Comparison of ENCODE assay signal across 15 cellular contexts in genomic region chr4:185833055-185833598, GRCh38. TPM values are rescaled to one million over a fixed set of nuclear protein-coding genes. Genes with fewer than 3 reads are reported as not detected.
DNase-seq lines count a peak whose midpoint lies in the region; ATAC-seq, FAIRE-seq and TF ChIP-seq lines count a peak whose summit lies in the region.
"Had no signal": no experiment of that assay in that cellular context is flagged by ENCODE, and none has a peak within 500 bp of the region (broad histone marks: within the 10 kb centered on the region; RNA-seq: fewer than 3 reads in every experiment).

No MANE protein-coding gene starts in this region.

- H3K9me3 Mint-ChIP-seq in activated T-cell treated with anti-CD3 and anti-CD28 coated beads, Interleukin-2, amount 50 U/mL, for 72 hours: peaks cover 0 to 2% of the 10 kb centered on the region in 2 donors
- H3K9me3 Mint-ChIP-seq in activated CD4-positive, alpha-beta memory T cell treated with anti-CD3 and anti-CD28 coated beads for 36 hours: no peaks in the 10 kb centered on the region

- TF ChIP-seq POLR2A in A549 (IDR thresholded peaks at IDR 0.05; ENCODE audit: low read length) (no peak), H1 (IDR thresholded peaks at IDR 0.05; ENCODE audit: control extremely low read depth in 1 of 2, low read depth in 2 of 2, low read length in 2 of 2) (no peak), HepG2 (IDR thresholded peaks at IDR 0.05; ENCODE audit: insufficient read depth in 1 of 2, low read depth in 2 of 2, low read length in 2 of 2) (no peak)

- H2BK120ac ChIP-seq in H1 (replicated peaks; ENCODE audit: low read depth, low read length): peak overlapping the region; percentile 80

- no peak overlapping the region for H2BK15ac ChIP-seq in H1 (ENCODE audit: low read length)

- H3K23ac ChIP-seq in H1 (ENCODE audit: insufficient read length): no peak overlapping the region

- no peak overlapping the region for H3K56ac ChIP-seq in H1 (replicated peaks; ENCODE audit: insufficient read length, low read depth, low read length)

- intact Hi-C loops in HepG2 (cut with micrococcal nuclease; ENCODE audit: unreplicated experiment): no loop called here
- intact Hi-C loops in activated CD4-positive, alpha-beta memory T cell treated with anti-CD3 and anti-CD28 coated beads for 36 hours (cut with micrococcal nuclease): no loop called here

- TF ChIP-seq EP300 in A549 (IDR thresholded peaks at IDR 0.05) (no peak), H1 (IDR thresholded peaks at IDR 0.05; ENCODE audit: borderline replicate concordance in 1 of 2, low read depth in 2 of 2, low read length in 2 of 2) (no peak), HepG2 (IDR thresholded peaks at IDR 0.05; ENCODE audit: low read depth in 2 of 2, low read length in 2 of 2) (no peak), HepG2 (CRISPR knock-in tag; IDR thresholded peaks at IDR 0.05; ENCODE audit: borderline replicate concordance) (no peak)

- H2BK20ac ChIP-seq in H1 (ENCODE audit: low read length): peak overlapping the region; percentile 63; the same call in 1 of the 2 replicates

- H3K27ac Mint-ChIP-seq in activated T-cell treated with anti-CD3 and anti-CD28 coated beads, Interleukin-2, amount 50 U/mL, for 72 hours: no peak overlapping the region
- H3K27ac Mint-ChIP-seq in activated CD4-positive, alpha-beta memory T cell treated with anti-CD3 and anti-CD28 coated beads for 36 hours: no peak overlapping the region

- no peaks in the 10 kb centered on the region for H3K4me1 Mint-ChIP-seq in activated T-cell treated with anti-CD3 and anti-CD28 coated beads, Interleukin-2, amount 50 U/mL, for 72 hours (ENCODE audit: low read depth)
- no peaks in the 10 kb centered on the region for H3K4me1 Mint-ChIP-seq in activated CD4-positive, alpha-beta memory T cell treated with anti-CD3 and anti-CD28 coated beads for 36 hours (ENCODE audit: low read depth)

- peak in 1 of 2 experiments; percentile 28 for DNase-seq in A549 (ENCODE audit: low read depth in 1 of 2, low spot score in 1 of 2)
- DNase-seq in HT-29 (ENCODE audit: low spot score): peak; percentile 12
- no peak for DNase-seq in H1 (ENCODE audit: low read depth in 1 of 2, low spot score in 2 of 2)
- DNase-seq in HepG2 (ENCODE audit: low spot score): peak; percentile 66
- DNase-seq in dedifferentiated amniotic fluid mesenchymal stem cell (ENCODE audit: extremely low spot score): no peak
- no peak for DNase-seq in activated T-cell treated with anti-CD3 and anti-CD28 coated beads, Interleukin-2, amount 50 U/mL, for 72 hours
- no peak for DNase-seq in activated CD4-positive, alpha-beta memory T cell treated with anti-CD3 and anti-CD28 coated beads for 36 hours
- DNase-seq: DMS 273 treated with DMSO at 0.1 percent for 48 hours, SW 1271, transverse colon had no signal

- H4K5ac ChIP-seq in H1 (ENCODE audit: insufficient read length, low read depth, low read length): no peak overlapping the region

- H3K79me1 ChIP-seq in H1 (ENCODE audit: low read depth, low read length): no peaks in the 10 kb centered on the region

- H3K36me3 ChIP-seq in H1 (ENCODE audit: control insufficient read depth in 2 of 4, insufficient read depth in 4 of 4, low read length in 3 of 4) (no peaks in the 10 kb centered on the region), HepG2 (replicated peaks in 1 of 2; ENCODE audit: control insufficient read depth in 1 of 2, insufficient read depth in 2 of 2, low read length in 2 of 2) (no peaks in the 10 kb centered on the region)
- H3K36me3 ChIP-seq: gastroesophageal sphincter, transverse colon had no signal

- no peaks in the 10 kb centered on the region for H3K9me3 ChIP-seq in A549
- H3K9me3 ChIP-seq in H1 (ENCODE audit: insufficient read depth in 2 of 2, low read depth in 1 of 2, low read length in 1 of 2): peaks cover 0 to 2% of the 10 kb centered on the region in 2 experiments; a peak in 1 of 4 replicates
- H3K9me3 ChIP-seq in HepG2 (ENCODE audit: low read length): peaks cover 11% of the 10 kb centered on the region
- H3K9me3 ChIP-seq: gastroesophageal sphincter, transverse colon had no signal

- CTCF ChIA-PET in A549 (lab: Yijun Ruan, JAX): interaction anchor here (2.0 kb wide), 1 partner anchor 205 kb away, joined by 5 read pairs; no protein-coding TSS in a partner anchor
- CTCF ChIA-PET in H1 (lab: Charles Lee; ENCODE audit: partially characterized antibody): interaction anchor here (0.6 to 0.8 kb wide), 2 partner anchors 193 to 237 kb away, joined by 3 read pairs; no protein-coding TSS in a partner anchor
- CTCF ChIA-PET in HepG2 (lab: Yijun Ruan, JAX; ENCODE audit: low intra/inter-chr PET ratio, low total read pairs): no interaction called here
- CTCF ChIA-PET in activated CD4-positive, alpha-beta memory T cell treated with anti-CD3 and anti-CD28 coated beads for 36 hours (lab: Charles Lee): no interaction called here

- H3K27me3 ChIP-seq in H1 (replicated peaks in 1 of 4; ENCODE audit: control insufficient read depth in 3 of 4, extremely low read depth in 1 of 4, insufficient read depth in 3 of 4, low read length in 3 of 4): no peaks in the 10 kb centered on the region
- H3K27me3 ChIP-seq in HepG2 (ENCODE audit: control insufficient read depth in 1 of 2, insufficient read depth in 2 of 2, low read length in 2 of 2): no peaks in the 10 kb centered on the region
- H3K27me3 ChIP-seq: gastroesophageal sphincter, transverse colon had no signal

- no peak overlapping the region for H3K18ac ChIP-seq in H1 (ENCODE audit: extremely low read depth, low read length)

- no peak overlapping the region; the same call in 1 of the 2 replicates for H2BK5ac ChIP-seq in H1 (ENCODE audit: low read depth, low read length)

- no peak overlapping the region for H2AK5ac ChIP-seq in H1 (ENCODE audit: low read depth, low read length)

- H3K4me1 ChIP-seq in A549: peaks cover 35% of the 10 kb centered on the region
- H3K4me1 ChIP-seq in H1 (replicated peaks in 1 of 4; ENCODE audit: control insufficient read depth in 3 of 4, insufficient read depth in 4 of 4, low read length in 3 of 4): peaks cover 5 to 16% (median 14%) of the 10 kb centered on the region in 4 experiments
- peaks cover 57% of the 10 kb centered on the region for H3K4me1 ChIP-seq in HepG2 (ENCODE audit: insufficient read depth, low read length)

- TF ChIP-seq CTCF in A549 (IDR thresholded peaks at IDR 0.05) (no peak), H1 (IDR thresholded peaks at IDR 0.05; ENCODE audit: control extremely low read depth in 1 of 3, insufficient read depth in 1 of 3, low read depth in 1 of 3, low read length in 3 of 3) (no peak), HepG2 (CRISPR knock-in tag; IDR thresholded peaks at IDR 0.05) (no peak)

- no peak overlapping the region for H3K14ac ChIP-seq in H1 (ENCODE audit: insufficient read length)

- TF ChIP-seq RAD21 in A549 (conservative IDR thresholded peaks at IDR 0.05 in 1 of 2, IDR thresholded peaks at IDR 0.05 in 1 of 2): no peak
- no peak for TF ChIP-seq RAD21 in H1 (IDR thresholded peaks at IDR 0.05 in 1 of 2, conservative IDR thresholded peaks at IDR 0.05 in 1 of 2; ENCODE audit: low read depth in 2 of 2, low read length in 2 of 2)
- no peak for TF ChIP-seq RAD21 in HepG2 (CRISPR knock-in tag; IDR thresholded peaks at IDR 0.05)

- H3K4ac ChIP-seq in H1 (replicated peaks; ENCODE audit: insufficient read length, low read depth, low read length): peak overlapping the region; percentile 70

- FAIRE-seq in A549 (lab: Jason Lieb, UNC) (no peak), H1 (lab: Jason Lieb, UNC) (no peak), HepG2 (lab: Jason Lieb, UNC) (no peak)

- H4K8ac ChIP-seq in H1 (ENCODE audit: extremely low read depth, insufficient read depth, low read length): no peak overlapping the region

- H3K79me2 ChIP-seq in H1 (ENCODE audit: control insufficient read depth in 1 of 2, insufficient read depth in 2 of 2, low read length in 2 of 2): no peaks in the 10 kb centered on the region
- no peaks in the 10 kb centered on the region for H3K79me2 ChIP-seq in HepG2 (ENCODE audit: insufficient read depth, low read length)

- ATAC-seq in A549 (no peak), HepG2 (peak; percentile 27; the same call in 1 of the 3 replicates), HG03469 (IDR thresholded peaks at IDR 0.05; ENCODE audit: unreplicated experiment) (no peak)
- ATAC-seq in activated T-cell treated with anti-CD3 and anti-CD28 coated beads, Interleukin-2, amount 50 U/mL, for 72 hours (replicated peaks in 1 of 2): no peak
- ATAC-seq: activated CD4-positive, CD25-positive, alpha-beta regulatory T cell treated with anti-CD3 and anti-CD28 coated beads, Interleukin-2, amount 50 U/mL, for 24 hours; gastroesophageal sphincter; GM12878 had no signal

- in situ Hi-C loops in HepG2 (cut with HindIII; ENCODE audit: extremely low pct_ligation_motif_present, low pct_unique_long_range_greater_than_20kb): no loop called here

- H3K4me3 Mint-ChIP-seq in activated T-cell treated with anti-CD3 and anti-CD28 coated beads, Interleukin-2, amount 50 U/mL, for 72 hours: no peak overlapping the region
- H3K4me3 Mint-ChIP-seq in activated CD4-positive, alpha-beta memory T cell treated with anti-CD3 and anti-CD28 coated beads for 36 hours: no peak overlapping the region

- peaks cover 6% of the 10 kb centered on the region for H3K27me3 Mint-ChIP-seq in activated T-cell treated with anti-CD3 and anti-CD28 coated beads, Interleukin-2, amount 50 U/mL, for 72 hours (ENCODE audit: low read depth)
- H3K27me3 Mint-ChIP-seq in activated CD4-positive, alpha-beta memory T cell treated with anti-CD3 and anti-CD28 coated beads for 36 hours: peaks cover 2% of the 10 kb centered on the region

- H2AFZ ChIP-seq in H1 (ENCODE audit: low read length) (no peak overlapping the region), HepG2 (ENCODE audit: low read length) (no peak overlapping the region)

- H3K9ac ChIP-seq in H1 (replicated peaks in 1 of 4; ENCODE audit: extremely low read depth in 1 of 4, low read depth in 3 of 4, low read length in 3 of 4) (no peak overlapping the region; a peak in 1 of 7 replicates), HepG2 (ENCODE audit: insufficient read depth, low read depth, low read length) (no peak overlapping the region)

- H3K36me3 Mint-ChIP-seq in activated T-cell treated with anti-CD3 and anti-CD28 coated beads, Interleukin-2, amount 50 U/mL, for 72 hours (ENCODE audit: insufficient read depth in 2 of 2): no peaks in the 10 kb centered on the region
- H3K36me3 Mint-ChIP-seq in activated CD4-positive, alpha-beta memory T cell treated with anti-CD3 and anti-CD28 coated beads for 36 hours: no peaks in the 10 kb centered on the region

- peak overlapping the region in 1 of 2 experiments; percentile 25; a peak in 1 of 6 replicates for H3K27ac ChIP-seq in A549
- no peak overlapping the region for H3K27ac ChIP-seq in H1 (ENCODE audit: low read depth, low read length)
- no peak overlapping the region for H3K27ac ChIP-seq in HepG2 (ENCODE audit: extremely low read length, insufficient read depth, low read length)
- H3K27ac ChIP-seq: gastroesophageal sphincter, transverse colon had no signal

- POLR2A ChIA-PET in A549 (lab: Yijun Ruan, JAX) (no interaction called here), H1 (lab: Charles Lee; ENCODE audit: partially characterized antibody) (no interaction called here), HepG2 (lab: Yijun Ruan, JAX) (no interaction called here)
- POLR2A ChIA-PET in activated CD4-positive, alpha-beta memory T cell treated with anti-CD3 and anti-CD28 coated beads for 36 hours (lab: Charles Lee): no interaction called here

- H4K20me1 ChIP-seq in H1 (replicated peaks in 1 of 2; ENCODE audit: control insufficient read depth in 1 of 2, insufficient read depth in 2 of 2, low read length in 2 of 2) (no peaks in the 10 kb centered on the region), HepG2 (ENCODE audit: insufficient read depth, low read length) (no peaks in the 10 kb centered on the region)

- no peak overlapping the region for H2BK12ac ChIP-seq in H1 (ENCODE audit: low read depth, low read length)

- H3K4me2 ChIP-seq in A549 (peak overlapping the region; percentile 32; the same call in 2 of the 3 replicates), H1 (ENCODE audit: insufficient read depth in 1 of 2, low read depth in 2 of 2, low read length in 2 of 2) (no peak overlapping the region), HepG2 (ENCODE audit: low read depth, low read length) (no peak overlapping the region)

- H3K23me2 ChIP-seq in H1 (ENCODE audit: low read depth, low read length): no peaks in the 10 kb centered on the region

- BruUV-seq in HepG2 (replicated peaks; lab: Mats Ljungman, UMichigan): no TSS peak

- H3K4me3 ChIP-seq in A549 (no peak overlapping the region), H1 (ENCODE audit: extremely low read depth in 1 of 4, insufficient read depth in 2 of 4, low read depth in 3 of 4, low read length in 4 of 4) (no peak overlapping the region), HepG2 (replicated peaks in 1 of 3; ENCODE audit: insufficient read depth in 1 of 3, low read depth in 2 of 3, low read length in 3 of 3) (no peak overlapping the region)
- H3K4me3 ChIP-seq: gastroesophageal sphincter, GM12878, transverse colon had no signal

- no peak overlapping the region for H4K91ac ChIP-seq in H1 (replicated peaks; ENCODE audit: insufficient read length, low read length)

RNA-seq across cellular contexts. Expression of gene SORBS2, which starts 21.1 kb away (rescaled TPM):
- polyA plus RNA-seq in A549 (2011; rRNA removed) (0.90 and 1.1 TPM in 2 replicates), A549 (2017; fragmentation: RNase III; extraction: RNeasy Plus Mini Kit Qiagen cat#74134 plus additional on column Dnase treatment) (0.11 to 0.23 TPM in 2 of 3 replicates, not detected in the other), H1 (2011; rRNA removed) (37.4 and 87.1 TPM in 2 replicates), HepG2 (2011; rRNA removed) (55.9 and 80.5 TPM in 2 replicates)
- polyA plus RNA-seq in A549 (2012; cell fraction: cytosol; rRNA removed): 0.14 TPM in 1 of 2 replicates, not detected in the other
- polyA plus RNA-seq in A549 (2012; cell fraction: nucleus; rRNA removed): 0.11 and 0.20 TPM in 2 replicates
- 0.45 and 1.1 TPM in 2 replicates for polyA minus RNA-seq in A549 (2011; rRNA and poly(A)+ RNA removed)
- total RNA-seq in HT-29 (2014; rRNA removed; shearing (Covaris generic)): 3.1 and 9.7 TPM in 2 replicates
- total RNA-seq in H1 (2021; fragmentation: NEBNext Ultra II Directional; extraction: Animal tissue kit (Norgen Biotek cat#: 25700)): 73.0 and 75.8 TPM in 2 replicates
- 34.5 TPM for polyA plus RNA-seq in H1 (2011; cell fraction: cytosol; rRNA removed)
- 96.7 TPM for polyA plus RNA-seq in H1 (2011; cell fraction: nucleus; rRNA removed)
- polyA plus RNA-seq in H1 (2012, experiment 1 of 2): 46.3 to 72.9 TPM (median 63.2 TPM) in 4 replicates
- 12.5 TPM for polyA plus RNA-seq in H1 (2012, experiment 2 of 2)
- polyA plus RNA-seq in H1 (2013, experiment 1 of 2): 80.9 TPM
- 79.9 TPM for polyA plus RNA-seq in H1 (2013, experiment 2 of 2)
- polyA minus RNA-seq in H1 (2011; rRNA and poly(A)+ RNA removed): 136 and 328 TPM in 2 replicates
- polyA minus RNA-seq in H1 (2011; cell fraction: cytosol; rRNA and poly(A)+ RNA removed): 49.0 TPM
- 200 TPM for polyA minus RNA-seq in H1 (2011; cell fraction: nucleus; rRNA and poly(A)+ RNA removed)
- 25.0 and 29.0 TPM in 2 replicates for total RNA-seq in HepG2 (2016; rRNA removed; fragmentation: Illumina TruSeq; extraction: Trizol)
- total RNA-seq in HepG2 (2016; cell fraction: cytosol; rRNA removed; fragmentation: Illumina TruSeq; extraction: Trizol; ENCODE audit: low read depth): 7.2 and 7.3 TPM in 2 replicates
- total RNA-seq in HepG2 (2016; cell fraction: insoluble cytoplasmic fraction; rRNA removed; fragmentation: Illumina TruSeq; extraction: Trizol): 26.0 and 26.2 TPM in 2 replicates
- total RNA-seq in HepG2 (2016; cell fraction: membrane; rRNA removed; fragmentation: Illumina TruSeq; extraction: Trizol): 12.8 and 16.4 TPM in 2 replicates
- 62.8 and 62.9 TPM in 2 replicates for total RNA-seq in HepG2 (2016; cell fraction: nucleus; rRNA removed; fragmentation: Illumina TruSeq; extraction: Trizol)
- polyA plus RNA-seq in HepG2 (2011; cell fraction: cytosol; rRNA removed): 38.4 and 48.7 TPM in 2 replicates
- 61.7 and 83.9 TPM in 2 replicates for polyA plus RNA-seq in HepG2 (2011; cell fraction: nucleus; rRNA removed)
- polyA plus RNA-seq in HepG2 (2012): 34.7 and 45.4 TPM in 2 replicates
- 1.7 and 2.6 TPM in 2 replicates for polyA plus RNA-seq in HepG2 (2016; cell fraction: cytosol; fragmentation: Illumina TruSeq; extraction: Trizol; ENCODE audit: low read depth)
- 29.6 and 32.7 TPM in 2 replicates for polyA plus RNA-seq in HepG2 (2016; cell fraction: insoluble cytoplasmic fraction; fragmentation: Illumina TruSeq; extraction: Trizol; ENCODE audit: low read depth)
- 9.9 and 11.6 TPM in 2 replicates for polyA plus RNA-seq in HepG2 (2016; cell fraction: membrane; fragmentation: Illumina TruSeq; extraction: Trizol; ENCODE audit: low read depth)
- polyA plus RNA-seq in HepG2 (2016; cell fraction: nucleus; fragmentation: Illumina TruSeq; extraction: Trizol; ENCODE audit: insufficient read depth, low read depth): 27.2 and 29.5 TPM in 2 replicates
- 11.3 and 137 TPM in 2 replicates for polyA minus RNA-seq in HepG2 (2011; rRNA and poly(A)+ RNA removed; ENCODE audit: low replicate concordance)
- 39.1 and 42.7 TPM in 2 replicates for polyA minus RNA-seq in HepG2 (2011; cell fraction: cytosol; rRNA and poly(A)+ RNA removed)
- polyA minus RNA-seq in HepG2 (2011; cell fraction: nucleus; rRNA and poly(A)+ RNA removed): 166 and 180 TPM in 2 replicates
- total RNA-seq in activated T-cell treated with anti-CD3 and anti-CD28 coated beads, Interleukin-2, amount 50 U/mL, for 72 hours: under 1 TPM in 1 of 2 donors, not detected in 1; 0.26 TPM
- total RNA-seq in activated CD4-positive, alpha-beta memory T cell treated with anti-CD3 and anti-CD28 coated beads for 36 hours: not detected
- polyA plus RNA-seq: AG04450 had no signal

Comparison
In these comparisons a context has a peak if more than half of its experiments do, and no peak if none do; other contexts are left out.
1. DNase-seq: peak in HT-29 (single experiment) and HepG2 (single experiment); none in H1 (0 of 2), dedifferentiated amniotic fluid mesenchymal stem cell (single experiment), activated T-cell treated with anti-CD3 and anti-CD28 coated beads, Interleukin-2, amount 50 U/mL, for 72 hours (0 of 2) and activated CD4-positive, alpha-beta memory T cell treated with anti-CD3 and anti-CD28 coated beads for 36 hours (single experiment).
2. CTCF ChIA-PET loops: an anchor here in A549 (2.0 kb wide) and H1 (0.6 to 0.8 kb wide); none called in HepG2 and activated CD4-positive, alpha-beta memory T cell treated with anti-CD3 and anti-CD28 coated beads for 36 hours.